In genomic region chr13:112785419-112785856, GRCh38 we compare ENCODE assay signal across 19 cellular contexts.
"Had no signal": no experiment of that assay in that cellular context is flagged by ENCODE, and none has a peak within 500 bp of the region (broad histone marks: within the 10 kb centered on the region; RNA-seq: fewer than 3 reads in every experiment).

No MANE protein-coding gene starts in this region.

- H3K4me3 ChIP-seq: body of pancreas, cardiac muscle cell, heart right ventricle, upper lobe of left lung had no signal

- ATAC-seq: activated naive CD8-positive, alpha-beta T cell treated with anti-CD3 and anti-CD28 coated beads, Interleukin-2, amount 50 U/mL, for 24 hours; activated T-cell treated with anti-CD3 and anti-CD28 coated beads, Interleukin-2, amount 50 U/mL, for 72 hours; body of pancreas had no signal

- H3K27ac ChIP-seq: body of pancreas, cardiac muscle cell, heart right ventricle had no signal

- DNase-seq: activated CD4-positive, alpha-beta T cell treated with anti-CD3 and anti-CD28 coated beads, Interleukin-2, amount 50 U/mL, for 48 hours; activated CD8-positive, alpha-beta memory T cell treated with anti-CD3 and anti-CD28 coated beads, Interleukin-2, amount 50 U/mL, for 48 hours; activated gamma-delta T cell; activated naive CD4-positive, alpha-beta T cell treated with anti-CD3 and anti-CD28 coated beads, Interleukin-2, amount 50 U/mL, for 16 hours; activated naive CD8-positive, alpha-beta T cell treated with anti-CD3 and anti-CD28 coated beads, Interleukin-2, amount 50 U/mL, for 24 hours; activated T-cell treated with anti-CD3 and anti-CD28 coated beads, Interleukin-2, amount 50 U/mL, for 72 hours; anterior cingulate cortex; body of pancreas; cortex of kidney; heart right ventricle; immature natural killer cell; kidney glomerular epithelial cell; occipital lobe; retina; stimulated activated CD4-positive, alpha-beta T cell treated with anti-CD3 and anti-CD28 coated beads, Interleukin-2, amount 100 ng/mL, for 48 hours; stimulated activated naive CD4-positive, alpha-beta T cell; T-helper 1 cell; upper lobe of left lung had no signal

- H3K27me3 ChIP-seq: body of pancreas, cardiac muscle cell, heart right ventricle, upper lobe of left lung had no signal

- H3K9me3 ChIP-seq: body of pancreas, heart right ventricle, upper lobe of left lung had no signal

- H3K36me3 ChIP-seq: cardiac muscle cell had no signal
